ENCODE assay signal across 10 cellular contexts in genomic region chr22:20205464-20205963, GRCh38. TPM values are rescaled to one million over a fixed set of nuclear protein-coding genes. Genes with fewer than 3 reads are reported as not detected.
DNase-seq lines count a peak whose midpoint lies in the region; ATAC-seq, FAIRE-seq and TF ChIP-seq lines count a peak whose summit lies in the region.
"Had no signal": no experiment of that assay in that cellular context is flagged by ENCODE, and none has a peak within 500 bp of the region (broad histone marks: within the 10 kb centered on the region; RNA-seq: fewer than 3 reads in every experiment).

No MANE protein-coding gene starts in this region.

- peaks cover 5% of the 10 kb centered on the region for H3K27me3 Mint-ChIP-seq in CD4-positive, CD25-positive, alpha-beta regulatory T cell
- H3K27me3 Mint-ChIP-seq in nephron (ENCODE audit: low read depth), result peaks cover 25% of the 10 kb centered on the region

- peaks cover 0 to 30% (median 15%) of the 10 kb centered on the region in 4 donors for H3K4me1 Mint-ChIP-seq in CD4-positive, CD25-positive, alpha-beta regulatory T cell
- H3K4me1 Mint-ChIP-seq in nephron, result peaks cover 24% of the 10 kb centered on the region

- no TSS peak for BruUV-seq in GM12878 (replicated peaks; lab: Mats Ljungman, UMichigan)

- 93% methylated on average over 15 of the region's 15 CpGs for WGBS in GM12878 (ENCODE audit: insufficient coverage, insufficient replicate concordance, low lambda C conversion rate, missing lambda C conversion rate)

- H3K27ac ChIP-seq in CD4-positive, CD25-positive, alpha-beta regulatory T cell (ENCODE audit: insufficient read depth, low read length, poor library complexity, severe bottlenecking), result peak overlapping the region; percentile 63
- H3K27ac ChIP-seq in Karpas-422 (ENCODE audit: low read length) (no peak overlapping the region), GM12878 (ENCODE audit: control insufficient read depth, insufficient read depth) (peak overlapping the region; percentile 83; the same call in 1 of the 2 replicates)

- no peak for TF ChIP-seq POLR2A in GM12878 (IDR thresholded peaks at IDR 0.05; ENCODE audit: low read depth, low read length)

- H3K36me3 Mint-ChIP-seq in CD4-positive, CD25-positive, alpha-beta regulatory T cell, result no peaks in the 10 kb centered on the region
- no peaks in the 10 kb centered on the region for H3K36me3 Mint-ChIP-seq in nephron (ENCODE audit: low read depth)

- H3K4me2 ChIP-seq in Karpas-422 (ENCODE audit: low read depth, low read length, poor library complexity, severe bottlenecking), result peak overlapping the region; percentile 96
- H3K4me2 ChIP-seq in GM12878 (ENCODE audit: control insufficient read depth, insufficient read depth), result peak overlapping the region; percentile 86

- CTCF ChIA-PET in GM12878 (lab: Yijun Ruan, JAX), result no interaction called here

- ATAC-seq in CD4-positive, CD25-positive, alpha-beta regulatory T cell (ENCODE audit: low read depth in 2 of 2), result no peak
- ATAC-seq in GM12878 (no peak), GM21619 (IDR thresholded peaks at IDR 0.05; ENCODE audit: unreplicated experiment) (no peak)

- TF ChIP-seq EP300 in GM12878 (IDR thresholded peaks at IDR 0.05; ENCODE audit: borderline replicate concordance in 1 of 2, control insufficient read depth in 1 of 2, low read depth in 2 of 2, low read length in 2 of 2), result no peak

- no peaks in the 10 kb centered on the region for H3K9me2 ChIP-seq in Karpas-422 (replicated peaks; ENCODE audit: insufficient read depth, low read length)

- H3K4me1 ChIP-seq in CD4-positive, CD25-positive, alpha-beta regulatory T cell (ENCODE audit: control insufficient read depth, insufficient read depth, low read length, poor library complexity, severe bottlenecking), result peaks cover 33% of the 10 kb centered on the region
- H3K4me1 ChIP-seq in Karpas-422 (ENCODE audit: low read length), result peaks cover 16% of the 10 kb centered on the region
- H3K4me1 ChIP-seq in GM12878 (ENCODE audit: control insufficient read depth, insufficient read depth, low read length), result peaks cover 5% of the 10 kb centered on the region

- FAIRE-seq in GM12878 (lab: Jason Lieb, UNC) (no peak), D721Med (lab: Jason Lieb, UNC) (no peak)
- FAIRE-seq: frontal cortex had no signal

- intact Hi-C loops in GM12878 (cut with micrococcal nuclease; ENCODE audit: unreplicated experiment), result no loop called here

- H3K27me3 ChIP-seq in CD4-positive, CD25-positive, alpha-beta regulatory T cell (ENCODE audit: control insufficient read depth, insufficient read depth, low read length), result no peaks in the 10 kb centered on the region
- H3K27me3 ChIP-seq in Karpas-422 (ENCODE audit: low read length) (no peaks in the 10 kb centered on the region), GM12878 (replicated peaks in 1 of 2; ENCODE audit: control insufficient read depth in 2 of 2, insufficient read depth in 2 of 2, low read length in 1 of 2) (no peaks in the 10 kb centered on the region)
- H3K27me3 ChIP-seq: ascending aorta had no signal

- no peak for TF ChIP-seq RAD21 in GM12878 (IDR thresholded peaks at IDR 0.05; ENCODE audit: insufficient read depth, low read depth, low read length)

- peak overlapping the region; percentile 77 for H3K4me3 ChIP-seq in CD4-positive, CD25-positive, alpha-beta regulatory T cell (ENCODE audit: low read depth, low read length)
- H3K4me3 ChIP-seq in Karpas-422 (ENCODE audit: low read length), result peak overlapping the region; percentile 93; the same call in 1 of the 2 replicates
- no peak overlapping the region for H3K4me3 ChIP-seq in GM12878

- POLR2A ChIA-PET in GM12878 (lab: Charles Lee), result no interaction called here

- no peaks in the 10 kb centered on the region for H3K9me3 ChIP-seq in CD4-positive, CD25-positive, alpha-beta regulatory T cell (ENCODE audit: control insufficient read depth in 2 of 2, low read length in 2 of 2)
- H3K9me3 ChIP-seq in Karpas-422 (ENCODE audit: low read length) (no peaks in the 10 kb centered on the region), GM12878 (replicated peaks; ENCODE audit: control insufficient read depth, insufficient read depth, low read length) (no peaks in the 10 kb centered on the region)
- H3K9me3 ChIP-seq: ascending aorta had no signal

- TF ChIP-seq CTCF in GM12878 (IDR thresholded peaks at IDR 0.05 in 2 of 3, conservative IDR thresholded peaks at IDR 0.05 in 1 of 3; ENCODE audit: control insufficient read depth in 2 of 3, extremely low read depth in 1 of 3, insufficient read depth in 1 of 3, low read depth in 3 of 3, low read length in 3 of 3) (no peak), nephron (IDR thresholded peaks at IDR 0.05; ENCODE audit: unreplicated experiment in 3 of 3) (no peak), D721Med (IDR thresholded peaks at IDR 0.05; ENCODE audit: insufficient read depth, missing control alignments) (no peak)

- peak overlapping the region; percentile 88; the same call in 1 of the 2 replicates for H3K9ac ChIP-seq in Karpas-422 (ENCODE audit: low read length)
- no peak overlapping the region for H3K9ac ChIP-seq in GM12878 (ENCODE audit: control insufficient read depth, insufficient read depth, low read length)

- no peak for DNase-seq in CD4-positive, CD25-positive, alpha-beta regulatory T cell
- no peak for DNase-seq in Karpas-422
- DNase-seq in GM12878 (ENCODE audit: low read depth, low spot score), result no peak
- no peak for DNase-seq in D721Med (ENCODE audit: insufficient read length, low spot score)
- DNase-seq in SKM-1 (lab: John Stamatoyannopoulos, UW; ENCODE audit: unreplicated experiment), result no peak
- no peak for DNase-seq in stimulated activated CD4-positive, alpha-beta T cell treated with anti-CD3 and anti-CD28 coated beads, Interleukin-4, amount 100 ng/mL, for 1 hour

- no peaks in the 10 kb centered on the region for H3K36me3 ChIP-seq in CD4-positive, CD25-positive, alpha-beta regulatory T cell (ENCODE audit: control insufficient read depth, insufficient read depth, low read length)
- no peaks in the 10 kb centered on the region for H3K36me3 ChIP-seq in Karpas-422 (ENCODE audit: insufficient read depth, low read length)
- no peaks in the 10 kb centered on the region for H3K36me3 ChIP-seq in GM12878 (ENCODE audit: control insufficient read depth in 2 of 2, insufficient read depth in 2 of 2, low read length in 1 of 2)
- H3K36me3 ChIP-seq: ascending aorta had no signal

- H4K20me1 ChIP-seq in Karpas-422 (ENCODE audit: insufficient read depth, low read depth, low read length) (peaks cover 10% of the 10 kb centered on the region; the same call in 1 of the 2 replicates), GM12878 (ENCODE audit: control insufficient read depth, insufficient read depth) (no peaks in the 10 kb centered on the region)

- in situ Hi-C loops in GM12878 (cut with MboI), result no loop called here

- H3K27ac Mint-ChIP-seq in CD4-positive, CD25-positive, alpha-beta regulatory T cell, result peak overlapping the region; percentile 92 to 95 (median 94)
- H3K27ac Mint-ChIP-seq in nephron, result peak overlapping the region; percentile 94 to 99 (median 99)

- H3K79me2 ChIP-seq in Karpas-422 (ENCODE audit: low read length) (0 out of 2 replicates have a peak, but pooled peaks cover 3% of the 10 kb centered on the region), GM12878 (ENCODE audit: control insufficient read depth, insufficient read depth, low read length) (peaks cover 6% of the 10 kb centered on the region)

- H2AFZ ChIP-seq in Karpas-422 (ENCODE audit: low read length), result peak overlapping the region; percentile 43; the same call in 1 of the 2 replicates
- peak overlapping the region; percentile 95 for H2AFZ ChIP-seq in GM12878 (ENCODE audit: control insufficient read depth, low read depth, low read length)

- RAD21 ChIA-PET in GM12878 (lab: Charles Lee; ENCODE audit: unreplicated experiment), result interaction anchor here (1.0 kb wide), 1 partner anchor 295 kb away, joined by 3 read pairs; no protein-coding TSS in a partner anchor

- peak overlapping the region; percentile 84 to 98 (median 95) for H3K4me3 Mint-ChIP-seq in CD4-positive, CD25-positive, alpha-beta regulatory T cell
- peak overlapping the region; percentile 74 to 88 (median 87) for H3K4me3 Mint-ChIP-seq in nephron

- SMC1A ChIA-PET in GM12878 (lab: Charles Lee; ENCODE audit: uncharacterized antibody, unreplicated experiment), result interaction anchor here (0.8 to 1.8 kb wide), 3 partner anchors 8 to 33 kb away, joined by 3 to 4 read pairs (median 3); no protein-coding TSS in a partner anchor

- no peaks in the 10 kb centered on the region for H3K9me3 Mint-ChIP-seq in CD4-positive, CD25-positive, alpha-beta regulatory T cell
- H3K9me3 Mint-ChIP-seq in nephron, result no peaks in the 10 kb centered on the region

TF ChIP-seq in GM12878, 131 proteins besides CTCF, POLR2A, EP300 and RAD21:
- no peak for TF ChIP-seq HSF1 (IDR thresholded peaks at IDR 0.05; ENCODE audit: low read depth, low read length)
TF ChIP-seq in GM12878: peak in this region for 0.

RNA-seq across cellular contexts. Expression of gene CCDC188, which starts 54.7 kb away (rescaled TPM):
- total RNA-seq in CD4-positive, CD25-positive, alpha-beta regulatory T cell, result 0.44 TPM
- not detected for polyA plus RNA-seq in CD4-positive, CD25-positive, alpha-beta regulatory T cell
- total RNA-seq in Karpas-422 (2014; rRNA removed; shearing (Covaris generic); ENCODE audit: low replicate concordance), result not detected in 2 replicates
- not detected in 2 replicates for total RNA-seq in GM12878 (2013; cell fraction: nucleolus; rRNA removed)
- total RNA-seq in GM12878 (2014; rRNA removed), result not detected in 2 replicates
- total RNA-seq in GM12878 (2014; rRNA removed; fragmentation: Illumina TruSeq; extraction: Trizol), result not detected in 2 replicates
- not detected in 2 replicates for total RNA-seq in GM12878 (2021)
- polyA plus RNA-seq in GM12878 (2011; ENCODE audit: low read depth), result 0.18 TPM
- not detected in 2 replicates for polyA plus RNA-seq in GM12878 (2011; rRNA removed)
- not detected in 2 replicates for polyA plus RNA-seq in GM12878 (2011; cell fraction: cytosol; rRNA removed)
- polyA plus RNA-seq in GM12878 (2011; cell fraction: nucleus; rRNA removed), result not detected in 2 replicates
- polyA plus RNA-seq in GM12878 (2012), result 0.10 TPM in 1 of 2 replicates, not detected in the other
- not detected in 2 replicates for polyA plus RNA-seq in GM12878 (2014; fragmentation: Illumina TruSeq; extraction: Trizol)
- polyA plus RNA-seq in GM12878 (2014; fragmentation: Nextera tagmentation; extraction: Ambion mirVana), result not detected
- polyA plus RNA-seq in GM12878 (2014; rRNA removed), result not detected in 2 replicates
- polyA plus RNA-seq in GM12878 (2016; fragmentation: Nextera tagmentation; extraction: Ambion mirVana), result not detected
- not detected in 2 replicates for polyA minus RNA-seq in GM12878 (2011; rRNA and poly(A)+ RNA removed)
- not detected in 2 replicates for polyA minus RNA-seq in GM12878 (2011; cell fraction: cytosol; rRNA and poly(A)+ RNA removed)
- not detected in 2 replicates for polyA minus RNA-seq in GM12878 (2011; cell fraction: nucleus; rRNA and poly(A)+ RNA removed)
- total RNA-seq: ascending aorta had no signal
